In the genomic region with DNA sequence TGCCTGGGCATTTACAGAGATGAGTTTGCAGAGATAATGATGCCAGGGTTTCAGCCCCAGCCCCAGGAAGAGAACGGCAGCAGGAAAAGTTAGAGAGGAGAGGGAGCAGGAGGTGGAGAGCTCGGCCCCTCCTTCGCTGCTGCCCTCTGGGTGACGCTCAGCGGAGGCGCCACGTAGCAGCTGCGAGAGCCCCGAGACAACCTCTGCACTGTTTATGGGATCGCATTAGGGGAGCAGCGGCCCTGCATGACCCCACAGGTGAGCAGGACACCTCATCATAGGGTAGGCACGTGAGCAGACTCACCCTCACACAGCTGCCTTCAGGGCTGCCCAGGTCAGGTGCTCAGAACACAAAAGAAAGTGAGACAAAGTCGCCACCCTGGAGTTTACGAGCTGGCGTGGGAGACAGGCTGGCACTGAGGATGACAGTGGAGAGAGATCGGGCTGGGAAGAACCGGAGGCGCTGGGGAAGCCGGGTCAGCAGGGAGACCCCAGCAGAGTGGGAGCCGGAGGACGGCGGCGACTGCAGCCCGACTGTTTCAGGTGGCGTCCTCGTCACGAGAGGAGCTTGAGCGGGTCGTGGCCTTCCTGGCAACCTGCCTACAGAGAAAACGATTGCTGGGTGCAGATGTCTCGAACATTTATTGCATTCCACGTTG, we compare ENCODE assay signal across 11 cellular contexts.
DNase-seq lines count a peak whose midpoint lies in the region; ATAC-seq and TF ChIP-seq lines count a peak whose summit lies in the region.
"Had no signal": no experiment of that assay in that cellular context is flagged by ENCODE, and none has a peak within 500 bp of the region (broad histone marks: within the 10 kb centered on the region; RNA-seq: fewer than 3 reads in every experiment).

No MANE protein-coding gene starts in this region.

- ATAC-seq in foreskin keratinocyte = peak; percentile 93
- ATAC-seq in GM18867 (IDR thresholded peaks at IDR 0.05; ENCODE audit: unreplicated experiment) = no peak
- ATAC-seq: effector memory CD8-positive, alpha-beta T cell had no signal

- TF ChIP-seq CTCF in foreskin keratinocyte (conservative IDR thresholded peaks at IDR 0.05) (no peak), sigmoid colon (IDR thresholded peaks at IDR 0.05) (no peak), GM20000 (IDR thresholded peaks at IDR 0.05; ENCODE audit: extremely low read depth, missing control alignments) (no peak)

- H3K9me3 ChIP-seq in sigmoid colon = no peaks in the 10 kb centered on the region

- peak; percentile 45 for DNase-seq in DMS153 (lab: John Stamatoyannopoulos, UW)
- DNase-seq in NCI-H345 (lab: John Stamatoyannopoulos, UW) = peak; percentile 77
- DNase-seq in foreskin keratinocyte = peak in 1 of 2 donors; percentile 45
- DNase-seq in sigmoid colon = no peak
- DNase-seq in GM20000 (ENCODE audit: low spot score) = no peak
- no peak for DNase-seq in NCI-H2029 treated with DMSO at 0.1 percent for 48 hours (lab: John Stamatoyannopoulos, UW)
- no peak for DNase-seq in OCI-M1 (lab: John Stamatoyannopoulos, UW)
- DNase-seq: effector memory CD8-positive, alpha-beta T cell; SIG-M5; stimulated activated CD8-positive, alpha-beta memory T cell treated with anti-CD3 and anti-CD28 coated beads, Interleukin-4, amount 100 ng/mL, for 48 hours had no signal

- TF ChIP-seq EP300 in sigmoid colon (IDR thresholded peaks at IDR 0.05) = no peak

- intact Hi-C loops in sigmoid colon (cut with DNase I) = no loop called here

- H3K4me3 ChIP-seq in sigmoid colon = peak overlapping the region in 3 of 4 donors; percentile 25 to 35 (median 29)

- TF ChIP-seq POLR2A in sigmoid colon (IDR thresholded peaks at IDR 0.05) = no peak

- 13 to 40% methylated on average over 32 of the region's 32 CpGs for WGBS in sigmoid colon, 2 donors

- no peaks in the 10 kb centered on the region for H3K36me3 ChIP-seq in sigmoid colon

- peaks cover 11% of the 10 kb centered on the region for H3K27me3 ChIP-seq in foreskin keratinocyte
- H3K27me3 ChIP-seq in sigmoid colon = peaks cover 6 to 60% (median 20%) of the 10 kb centered on the region in 3 donors

- H3K27ac ChIP-seq in foreskin keratinocyte = peak overlapping the region; percentile 51
- no peak overlapping the region for H3K27ac ChIP-seq in sigmoid colon

- H3K4me1 ChIP-seq in foreskin keratinocyte (peaks cover 13% of the 10 kb centered on the region), sigmoid colon (peaks cover 0 to 10% (median 9%) of the 10 kb centered on the region in 4 donors)

Comparison
In these comparisons a context has a peak if more than half of its experiments do, and no peak if none do; other contexts are left out.
1. DNase-seq: peak in DMS153 (single experiment) and NCI-H345 (single experiment); none in sigmoid colon (single experiment), GM20000 (single experiment), NCI-H2029 treated with DMSO at 0.1 percent for 48 hours (single experiment) and OCI-M1 (single experiment).